ENCODE assay signal across 1 cellular context in genomic region chr17:50893183-50893993, GRCh38.
TF ChIP-seq lines count a peak whose summit lies in the region.

No MANE protein-coding gene starts in this region.

TF ChIP-seq in HepG2, 621 proteins besides CTCF, POLR2A, EP300 and RAD21 (continued from another document and continues in another):
- TF ChIP-seq, protein P1, sequence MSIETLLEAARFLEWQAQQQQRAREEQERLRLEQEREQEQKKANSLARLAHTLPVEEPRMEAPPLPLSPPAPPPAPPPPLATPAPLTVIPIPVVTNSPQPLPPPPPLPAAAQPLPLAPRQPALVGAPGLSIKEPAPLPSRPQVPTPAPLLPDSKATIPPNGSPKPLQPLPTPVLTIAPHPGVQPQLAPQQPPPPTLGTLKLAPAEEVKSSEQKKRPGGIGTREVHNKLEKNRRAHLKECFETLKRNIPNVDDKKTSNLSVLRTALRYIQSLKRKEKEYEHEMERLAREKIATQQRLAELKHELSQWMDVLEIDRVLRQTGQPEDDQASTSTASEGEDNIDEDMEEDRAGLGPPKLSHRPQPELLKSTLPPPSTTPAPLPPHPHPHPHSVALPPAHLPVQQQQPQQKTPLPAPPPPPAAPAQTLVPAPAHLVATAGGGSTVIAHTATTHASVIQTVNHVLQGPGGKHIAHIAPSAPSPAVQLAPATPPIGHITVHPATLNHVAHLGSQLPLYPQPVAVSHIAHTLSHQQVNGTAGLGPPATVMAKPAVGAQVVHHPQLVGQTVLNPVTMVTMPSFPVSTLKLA (IDR thresholded peaks at IDR 0.05), result peak; percentile 40; the same call in 1 of the 2 replicates
- TF ChIP-seq, protein P2, sequence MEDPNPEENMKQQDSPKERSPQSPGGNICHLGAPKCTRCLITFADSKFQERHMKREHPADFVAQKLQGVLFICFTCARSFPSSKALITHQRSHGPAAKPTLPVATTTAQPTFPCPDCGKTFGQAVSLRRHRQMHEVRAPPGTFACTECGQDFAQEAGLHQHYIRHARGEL (CRISPR knock-in tag; IDR thresholded peaks at IDR 0.05), result no peak
- TF ChIP-seq ZNF704 (CRISPR knock-in tag; IDR thresholded peaks at IDR 0.05; ENCODE audit: borderline replicate concordance) (0 out of 2 replicates have a peak, but pooled peaks have one; percentile 29), ZNF713 (CRISPR knock-in tag; IDR thresholded peaks at IDR 0.05) (no peak), ZNF781 (CRISPR knock-in tag; IDR thresholded peaks at IDR 0.05; ENCODE audit: borderline replicate concordance, not compliant biosample characterization) (peak; percentile 78), ISL2 (CRISPR knock-in tag; IDR thresholded peaks at IDR 0.05) (peak; percentile 28; the same call in 1 of the 2 replicates), CBX1 (IDR thresholded peaks at IDR 0.05; ENCODE audit: low read depth) (no peak), ZMAT5 (CRISPR knock-in tag; IDR thresholded peaks at IDR 0.05; ENCODE audit: borderline replicate concordance, low read depth) (no peak), PLRG1 (conservative IDR thresholded peaks at IDR 0.05) (no peak), ZNF605 (CRISPR knock-in tag; IDR thresholded peaks at IDR 0.05) (peak; percentile 81), ZNF550 (CRISPR knock-in tag; IDR thresholded peaks at IDR 0.05; ENCODE audit: borderline replicate concordance) (no peak), FOXC1 (CRISPR knock-in tag; IDR thresholded peaks at IDR 0.05; ENCODE audit: borderline replicate concordance) (peak; percentile 75; the same call in 1 of the 2 replicates), ZFAT (CRISPR knock-in tag; conservative IDR thresholded peaks at IDR 0.05) (no peak), KAT8 (CRISPR knock-in tag; IDR thresholded peaks at IDR 0.05) (peak; percentile 79), THAP8 (CRISPR knock-in tag; IDR thresholded peaks at IDR 0.05; ENCODE audit: borderline replicate concordance) (no peak), SMC3 (IDR thresholded peaks at IDR 0.05; ENCODE audit: low read length) (no peak), ZNF513 (CRISPR knock-in tag; conservative IDR thresholded peaks at IDR 0.05) (no peak), MEF2D (CRISPR knock-in tag; IDR thresholded peaks at IDR 0.05) (peak; percentile 90), ZNF468 (CRISPR knock-in tag; IDR thresholded peaks at IDR 0.05) (0 out of 2 replicates have a peak, but pooled peaks have one; percentile 29), TEAD3 (CRISPR knock-in tag; optimal IDR thresholded peaks at IDR 0.05; ENCODE audit: borderline replicate concordance) (peak; percentile 94), SAFB2 (CRISPR knock-in tag; IDR thresholded peaks at IDR 0.05; ENCODE audit: borderline replicate concordance, low read depth) (no peak; the same call in 1 of the 2 replicates), JUND (CRISPR knock-in tag; IDR thresholded peaks at IDR 0.05) (peak; percentile 93), KLF13 (CRISPR knock-in tag; IDR thresholded peaks at IDR 0.05) (no peak), ZNF253 (CRISPR knock-in tag; IDR thresholded peaks at IDR 0.05; ENCODE audit: borderline replicate concordance) (peak; percentile 96; the same call in 1 of the 2 replicates), CENPT (CRISPR knock-in tag; IDR thresholded peaks at IDR 0.05; ENCODE audit: low read depth) (0 out of 2 replicates have a peak, but pooled peaks have one; percentile 52), CAMTA2 (CRISPR knock-in tag; IDR thresholded peaks at IDR 0.05; ENCODE audit: borderline replicate concordance) (no peak), ZNF17 (CRISPR knock-in tag; IDR thresholded peaks at IDR 0.05) (no peak), PCBP1 (IDR thresholded peaks at IDR 0.05; ENCODE audit: borderline replicate concordance, low read depth, low read length) (no peak), BRF2 (CRISPR knock-in tag; IDR thresholded peaks at IDR 0.05) (0 out of 2 replicates have a peak, but pooled peaks have one; percentile 40), FOXP4 (CRISPR knock-in tag; IDR thresholded peaks at IDR 0.05) (peak; percentile 74; the same call in 1 of the 2 replicates), JDP2 (CRISPR knock-in tag; IDR thresholded peaks at IDR 0.05; ENCODE audit: borderline replicate concordance) (no peak; the same call in 1 of the 2 replicates), TIGD3 (CRISPR knock-in tag; IDR thresholded peaks at IDR 0.05; ENCODE audit: borderline replicate concordance) (peak; percentile 90)
- TF ChIP-seq, protein P3, sequence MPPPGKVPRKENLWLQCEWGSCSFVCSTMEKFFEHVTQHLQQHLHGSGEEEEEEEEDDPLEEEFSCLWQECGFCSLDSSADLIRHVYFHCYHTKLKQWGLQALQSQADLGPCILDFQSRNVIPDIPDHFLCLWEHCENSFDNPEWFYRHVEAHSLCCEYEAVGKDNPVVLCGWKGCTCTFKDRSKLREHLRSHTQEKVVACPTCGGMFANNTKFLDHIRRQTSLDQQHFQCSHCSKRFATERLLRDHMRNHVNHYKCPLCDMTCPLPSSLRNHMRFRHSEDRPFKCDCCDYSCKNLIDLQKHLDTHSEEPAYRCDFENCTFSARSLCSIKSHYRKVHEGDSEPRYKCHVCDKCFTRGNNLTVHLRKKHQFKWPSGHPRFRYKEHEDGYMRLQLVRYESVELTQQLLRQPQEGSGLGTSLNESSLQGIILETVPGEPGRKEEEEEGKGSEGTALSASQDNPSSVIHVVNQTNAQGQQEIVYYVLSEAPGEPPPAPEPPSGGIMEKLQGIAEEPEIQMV (CRISPR knock-in tag; IDR thresholded peaks at IDR 0.05; ENCODE audit: low read depth), result no peak
- TF ChIP-seq, protein P4, sequence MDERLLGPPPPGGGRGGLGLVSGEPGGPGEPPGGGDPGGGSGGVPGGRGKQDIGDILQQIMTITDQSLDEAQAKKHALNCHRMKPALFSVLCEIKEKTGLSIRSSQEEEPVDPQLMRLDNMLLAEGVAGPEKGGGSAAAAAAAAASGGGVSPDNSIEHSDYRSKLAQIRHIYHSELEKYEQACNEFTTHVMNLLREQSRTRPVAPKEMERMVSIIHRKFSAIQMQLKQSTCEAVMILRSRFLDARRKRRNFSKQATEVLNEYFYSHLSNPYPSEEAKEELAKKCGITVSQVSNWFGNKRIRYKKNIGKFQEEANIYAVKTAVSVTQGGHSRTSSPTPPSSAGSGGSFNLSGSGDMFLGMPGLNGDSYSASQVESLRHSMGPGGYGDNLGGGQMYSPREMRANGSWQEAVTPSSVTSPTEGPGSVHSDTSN (CRISPR knock-in tag; IDR thresholded peaks at IDR 0.05), result no peak; the same call in 1 of the 2 replicates
- TF ChIP-seq, protein P5, sequence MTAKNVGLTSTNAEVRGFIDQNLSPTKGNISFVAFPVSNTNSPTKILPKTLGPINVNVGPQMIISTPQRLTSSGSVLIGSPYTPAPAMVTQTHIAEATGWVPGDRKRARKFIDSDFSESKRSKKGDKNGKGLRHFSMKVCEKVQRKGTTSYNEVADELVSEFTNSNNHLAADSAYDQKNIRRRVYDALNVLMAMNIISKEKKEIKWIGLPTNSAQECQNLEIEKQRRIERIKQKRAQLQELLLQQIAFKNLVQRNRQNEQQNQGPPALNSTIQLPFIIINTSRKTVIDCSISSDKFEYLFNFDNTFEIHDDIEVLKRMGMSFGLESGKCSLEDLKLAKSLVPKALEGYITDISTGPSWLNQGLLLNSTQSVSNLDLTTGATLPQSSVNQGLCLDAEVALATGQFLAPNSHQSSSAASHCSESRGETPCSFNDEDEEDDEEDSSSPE (CRISPR knock-in tag; IDR thresholded peaks at IDR 0.05), result peak; percentile 48; the same call in 1 of the 2 replicates
- TF ChIP-seq, protein P6, sequence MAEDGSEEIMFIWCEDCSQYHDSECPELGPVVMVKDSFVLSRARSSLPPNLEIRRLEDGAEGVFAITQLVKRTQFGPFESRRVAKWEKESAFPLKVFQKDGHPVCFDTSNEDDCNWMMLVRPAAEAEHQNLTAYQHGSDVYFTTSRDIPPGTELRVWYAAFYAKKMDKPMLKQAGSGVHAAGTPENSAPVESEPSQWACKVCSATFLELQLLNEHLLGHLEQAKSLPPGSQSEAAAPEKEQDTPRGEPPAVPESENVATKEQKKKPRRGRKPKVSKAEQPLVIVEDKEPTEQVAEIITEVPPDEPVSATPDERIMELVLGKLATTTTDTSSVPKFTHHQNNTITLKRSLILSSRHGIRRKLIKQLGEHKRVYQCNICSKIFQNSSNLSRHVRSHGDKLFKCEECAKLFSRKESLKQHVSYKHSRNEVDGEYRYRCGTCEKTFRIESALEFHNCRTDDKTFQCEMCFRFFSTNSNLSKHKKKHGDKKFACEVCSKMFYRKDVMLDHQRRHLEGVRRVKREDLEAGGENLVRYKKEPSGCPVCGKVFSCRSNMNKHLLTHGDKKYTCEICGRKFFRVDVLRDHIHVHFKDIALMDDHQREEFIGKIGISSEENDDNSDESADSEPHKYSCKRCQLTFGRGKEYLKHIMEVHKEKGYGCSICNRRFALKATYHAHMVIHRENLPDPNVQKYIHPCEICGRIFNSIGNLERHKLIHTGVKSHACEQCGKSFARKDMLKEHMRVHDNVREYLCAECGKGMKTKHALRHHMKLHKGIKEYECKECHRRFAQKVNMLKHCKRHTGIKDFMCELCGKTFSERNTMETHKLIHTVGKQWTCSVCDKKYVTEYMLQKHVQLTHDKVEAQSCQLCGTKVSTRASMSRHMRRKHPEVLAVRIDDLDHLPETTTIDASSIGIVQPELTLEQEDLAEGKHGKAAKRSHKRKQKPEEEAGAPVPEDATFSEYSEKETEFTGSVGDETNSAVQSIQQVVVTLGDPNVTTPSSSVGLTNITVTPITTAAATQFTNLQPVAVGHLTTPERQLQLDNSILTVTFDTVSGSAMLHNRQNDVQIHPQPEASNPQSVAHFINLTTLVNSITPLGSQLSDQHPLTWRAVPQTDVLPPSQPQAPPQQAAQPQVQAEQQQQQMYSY (CRISPR knock-in tag; IDR thresholded peaks at IDR 0.05), result no peak
- TF ChIP-seq, protein P7, sequence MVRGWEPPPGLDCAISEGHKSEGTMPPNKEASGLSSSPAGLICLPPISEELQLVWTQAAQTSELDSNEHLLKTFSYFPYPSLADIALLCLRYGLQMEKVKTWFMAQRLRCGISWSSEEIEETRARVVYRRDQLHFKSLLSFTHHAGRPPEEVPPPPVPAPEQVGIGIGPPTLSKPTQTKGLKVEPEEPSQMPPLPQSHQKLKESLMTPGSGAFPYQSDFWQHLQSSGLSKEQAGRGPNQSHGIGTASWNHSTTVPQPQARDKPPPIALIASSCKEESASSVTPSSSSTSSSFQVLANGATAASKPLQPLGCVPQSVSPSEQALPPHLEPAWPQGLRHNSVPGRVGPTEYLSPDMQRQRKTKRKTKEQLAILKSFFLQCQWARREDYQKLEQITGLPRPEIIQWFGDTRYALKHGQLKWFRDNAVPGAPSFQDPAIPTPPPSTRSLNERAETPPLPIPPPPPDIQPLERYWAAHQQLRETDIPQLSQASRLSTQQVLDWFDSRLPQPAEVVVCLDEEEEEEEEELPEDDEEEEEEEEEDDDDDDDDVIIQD (CRISPR knock-in tag; IDR thresholded peaks at IDR 0.05; ENCODE audit: low read depth), result peak; percentile 49; the same call in 1 of the 2 replicates
